In the genomic region with DNA sequence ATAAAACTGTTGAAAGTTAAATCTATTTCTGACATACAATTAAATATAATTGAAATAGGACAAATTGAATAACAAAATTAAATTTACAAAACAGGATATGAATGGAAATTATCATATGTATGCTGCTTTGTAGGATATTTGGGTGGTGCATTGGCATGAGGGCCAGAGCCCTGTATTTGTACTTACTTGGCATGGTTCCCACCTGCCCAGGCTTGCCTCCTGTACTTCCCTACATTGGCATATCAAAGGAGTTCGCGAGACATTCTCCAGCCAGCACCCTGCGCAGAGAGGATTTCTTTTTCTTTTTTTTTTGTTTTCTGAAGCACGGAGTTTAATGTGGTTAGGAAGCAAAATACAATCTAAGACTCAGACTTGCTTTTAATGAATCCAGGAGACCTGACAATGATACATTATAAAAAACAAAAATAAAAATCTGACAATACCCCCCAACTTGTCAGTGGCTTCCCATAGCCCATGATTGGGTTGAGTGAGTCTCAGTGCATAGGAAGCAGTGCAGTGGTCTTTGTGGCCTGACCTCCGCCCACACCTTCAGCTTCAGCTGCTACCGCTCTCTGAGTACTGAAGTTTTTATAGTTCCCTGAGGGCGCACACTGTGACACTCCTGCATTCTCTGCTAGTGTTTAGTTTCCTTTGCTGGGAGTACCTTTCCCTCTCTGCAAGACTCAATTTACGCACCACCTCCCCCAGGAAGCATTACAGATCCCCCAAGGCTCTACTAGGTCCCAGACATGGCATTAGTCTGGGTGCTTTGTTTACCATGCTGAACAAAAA, we compare ENCODE assay signal across 7 cellular contexts.
DNase-seq lines count a peak whose midpoint lies in the region; ATAC-seq and TF ChIP-seq lines count a peak whose summit lies in the region.

No MANE protein-coding gene starts in this region.

- TF ChIP-seq CTCF in progenitor cell of endocrine pancreas (IDR thresholded peaks at IDR 0.05; ENCODE audit: unreplicated experiment), result no peak

- no peak overlapping the region for H3K4me3 Mint-ChIP-seq in progenitor cell of endocrine pancreas (ENCODE audit: low read depth)

- DNase-seq in SW480 (ENCODE audit: low spot score), result peak; percentile 16
- DNase-seq in progenitor cell of endocrine pancreas (ENCODE audit: low spot score, unreplicated experiment), result no peak
- no peak for DNase-seq in retina
- DNase-seq in GOT3 (lab: John Stamatoyannopoulos, UW), result no peak
- no peak for DNase-seq in midbrain (lab: John Stamatoyannopoulos, UW)

- peaks cover 17% of the 10 kb centered on the region for H3K36me3 Mint-ChIP-seq in progenitor cell of endocrine pancreas (ENCODE audit: insufficient read depth)

- peak overlapping the region; percentile 45 for H3K27ac Mint-ChIP-seq in progenitor cell of endocrine pancreas

- H3K4me1 Mint-ChIP-seq in progenitor cell of endocrine pancreas (ENCODE audit: low read depth), result peaks cover 23% of the 10 kb centered on the region

- no peaks in the 10 kb centered on the region for H3K9me3 Mint-ChIP-seq in progenitor cell of endocrine pancreas (ENCODE audit: low read depth)

- H3K27me3 Mint-ChIP-seq in progenitor cell of endocrine pancreas, result no peaks in the 10 kb centered on the region

- ATAC-seq in GM19035 (IDR thresholded peaks at IDR 0.05; ENCODE audit: unreplicated experiment) (peak; percentile 49), HG02610 (IDR thresholded peaks at IDR 0.05; ENCODE audit: unreplicated experiment) (peak; percentile 73)
